ENCODE assay signal across 14 cellular contexts in the genomic region with DNA sequence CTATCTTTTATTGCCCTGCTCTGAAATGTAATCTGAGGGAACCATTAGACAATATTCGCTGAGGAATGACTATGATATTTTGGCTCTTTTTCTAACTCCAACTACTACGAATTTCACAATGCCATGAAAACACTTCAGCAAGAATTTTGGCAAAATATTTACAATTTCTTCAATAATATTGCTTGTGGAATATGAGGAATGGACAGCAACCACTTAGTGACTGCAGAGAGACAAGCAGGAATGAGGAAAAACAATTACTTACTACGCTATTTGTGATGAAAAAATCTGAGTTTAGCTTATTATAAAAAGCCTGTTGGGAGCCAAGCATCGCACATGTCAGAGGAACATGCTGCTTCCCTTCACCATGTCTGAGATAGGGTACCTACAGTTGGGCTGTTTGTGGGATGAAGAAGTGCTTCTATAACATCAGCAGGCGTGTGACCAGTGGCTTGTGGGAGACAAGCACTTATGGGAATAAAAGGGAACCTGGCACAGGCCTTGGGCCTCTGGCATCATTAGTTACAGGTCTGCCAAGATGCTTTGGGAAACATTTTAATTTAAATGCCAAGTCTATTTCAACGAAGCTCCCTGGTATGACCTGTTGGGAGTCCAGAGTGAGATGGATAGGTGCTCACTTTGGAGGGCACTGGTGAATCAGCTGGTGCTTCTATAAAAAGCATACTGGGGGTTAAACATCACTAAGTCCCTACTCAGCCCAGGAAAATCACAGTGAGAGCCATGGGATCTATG. TPM values are rescaled to one million over a fixed set of nuclear protein-coding genes. Genes with fewer than 3 reads are reported as not detected.
A peak's percentile ranks its signal among the peaks of the same experiment; 100 is the strongest.
DNase-seq lines count a peak whose midpoint lies in the region; ATAC-seq and TF ChIP-seq lines count a peak whose summit lies in the region.
"Had no signal": no experiment of that assay in that cellular context is flagged by ENCODE, and none has a peak within 500 bp of the region (broad histone marks: within the 10 kb centered on the region; RNA-seq: fewer than 3 reads in every experiment).

No MANE protein-coding gene starts in this region.

- peaks cover 13% of the 10 kb centered on the region for H3K4me1 Mint-ChIP-seq in T-helper 2 cell treated with Interferon-gamma antibody and Interleukin-4, amounts not matched to agents 5 μg/mL and 100 μg/mL, for 36 hours (ENCODE audit: low read depth)
- H3K4me1 Mint-ChIP-seq in activated T-helper 17 cell treated with anti-CD3 and anti-CD28 coated beads, Interleukin-2, amount 50 U/mL, for 72 hours: peaks cover 7% of the 10 kb centered on the region

- H3K36me3 ChIP-seq in right atrium auricular region (no peaks in the 10 kb centered on the region), skeletal muscle tissue (ENCODE audit: control insufficient read depth in 3 of 3, insufficient read depth in 3 of 3, low read length in 3 of 3) (no peaks in the 10 kb centered on the region), SJCRH30 (no peaks in the 10 kb centered on the region)
- H3K36me3 ChIP-seq: WERI-Rb-1 had no signal

- H3K9ac ChIP-seq in skeletal muscle tissue (ENCODE audit: low read depth in 1 of 3, low read length in 3 of 3): peak overlapping the region in 2 of 3 donors; percentile 78 to 90

- H3K4me3 Mint-ChIP-seq in T-helper 2 cell treated with Interferon-gamma antibody and Interleukin-4, amounts not matched to agents 5 μg/mL and 100 μg/mL, for 36 hours: peak overlapping the region; percentile 77
- H3K4me3 Mint-ChIP-seq in activated T-helper 17 cell treated with anti-CD3 and anti-CD28 coated beads, Interleukin-2, amount 50 U/mL, for 72 hours: peak overlapping the region; percentile 72

- no peak for DNase-seq in T-helper 2 cell treated with Interferon-gamma antibody and Interleukin-4, amounts not matched to agents 5 μg/mL and 100 μg/mL, for 36 hours (ENCODE audit: low spot score)
- no peak for DNase-seq in T-helper 2 cell
- DNase-seq in right atrium auricular region (ENCODE audit: low spot score): no peak
- no peak for DNase-seq in SJCRH30
- DNase-seq: mucosa of descending colon, NCI-H1436 treated with DMSO at 0.1 percent for 48 hours, NCI-H510A, PC-3, posterior cingulate gyrus, WERI-Rb-1 had no signal

- no peaks in the 10 kb centered on the region for H3K9me3 Mint-ChIP-seq in T-helper 2 cell treated with Interferon-gamma antibody and Interleukin-4, amounts not matched to agents 5 μg/mL and 100 μg/mL, for 36 hours
- H3K9me3 Mint-ChIP-seq in activated T-helper 17 cell treated with anti-CD3 and anti-CD28 coated beads, Interleukin-2, amount 50 U/mL, for 72 hours: no peaks in the 10 kb centered on the region

- H3K36me3 Mint-ChIP-seq in T-helper 2 cell treated with Interferon-gamma antibody and Interleukin-4, amounts not matched to agents 5 μg/mL and 100 μg/mL, for 36 hours (ENCODE audit: low read depth): peaks cover 6% of the 10 kb centered on the region
- H3K36me3 Mint-ChIP-seq in activated T-helper 17 cell treated with anti-CD3 and anti-CD28 coated beads, Interleukin-2, amount 50 U/mL, for 72 hours (ENCODE audit: low read depth): peaks cover 6% of the 10 kb centered on the region

- peaks cover 25% of the 10 kb centered on the region for H3K27me3 Mint-ChIP-seq in T-helper 2 cell treated with Interferon-gamma antibody and Interleukin-4, amounts not matched to agents 5 μg/mL and 100 μg/mL, for 36 hours (ENCODE audit: low read depth)
- H3K27me3 Mint-ChIP-seq in activated T-helper 17 cell treated with anti-CD3 and anti-CD28 coated beads, Interleukin-2, amount 50 U/mL, for 72 hours: no peaks in the 10 kb centered on the region

- H3K27ac Mint-ChIP-seq in T-helper 2 cell treated with Interferon-gamma antibody and Interleukin-4, amounts not matched to agents 5 μg/mL and 100 μg/mL, for 36 hours: no peak overlapping the region
- H3K27ac Mint-ChIP-seq in activated T-helper 17 cell treated with anti-CD3 and anti-CD28 coated beads, Interleukin-2, amount 50 U/mL, for 72 hours: no peak overlapping the region

- H3K4me1 ChIP-seq in right atrium auricular region (peaks cover 0 to 18% of the 10 kb centered on the region in 2 donors), skeletal muscle tissue (ENCODE audit: control insufficient read depth in 3 of 3, insufficient read depth in 3 of 3, low read length in 3 of 3) (peaks cover 26 to 44% (median 33%) of the 10 kb centered on the region in 3 donors), SJCRH30 (no peaks in the 10 kb centered on the region)

- H3K27me3 ChIP-seq in right atrium auricular region: no peaks in the 10 kb centered on the region
- H3K27me3 ChIP-seq in skeletal muscle tissue (ENCODE audit: control insufficient read depth in 3 of 3, insufficient read depth in 3 of 3, low read length in 3 of 3): no peaks in the 10 kb centered on the region
- no peaks in the 10 kb centered on the region for H3K27me3 ChIP-seq in SJCRH30

- H3K27ac ChIP-seq in right atrium auricular region (peak overlapping the region; percentile 96 to 97), skeletal muscle tissue (ENCODE audit: low read depth, low read length) (peak overlapping the region; percentile 86), SJCRH30 (no peak overlapping the region)
- H3K27ac ChIP-seq: WERI-Rb-1 had no signal

- no peak for ATAC-seq in activated T-helper 17 cell treated with anti-CD3 and anti-CD28 coated beads, Interleukin-2, amount 50 U/mL, for 72 hours (replicated peaks)
- no peak for ATAC-seq in HG02798 (IDR thresholded peaks at IDR 0.05; ENCODE audit: poor library complexity, unreplicated experiment)
- no peak for ATAC-seq in GM21529 (IDR thresholded peaks at IDR 0.05; ENCODE audit: unreplicated experiment)
- ATAC-seq: mucosa of descending colon, PC-3 had no signal

- no peak overlapping the region for H3K4me3 ChIP-seq in right atrium auricular region
- peak overlapping the region in 1 of 3 donors; percentile 19 for H3K4me3 ChIP-seq in skeletal muscle tissue (ENCODE audit: low read length in 3 of 3)
- H3K4me3 ChIP-seq in SJCRH30: no peak overlapping the region
- H3K4me3 ChIP-seq: mucosa of descending colon had no signal

- TF ChIP-seq CTCF in right atrium auricular region (IDR thresholded peaks at IDR 0.05): no peak

- no peaks in the 10 kb centered on the region for H3K9me3 ChIP-seq in right atrium auricular region
- no peaks in the 10 kb centered on the region for H3K9me3 ChIP-seq in skeletal muscle tissue (ENCODE audit: control insufficient read depth in 3 of 3, low read length in 3 of 3)
- H3K9me3 ChIP-seq in SJCRH30 (replicated peaks): no peaks in the 10 kb centered on the region
- H3K9me3 ChIP-seq: mucosa of descending colon had no signal

RNA-seq across cellular contexts. Expression of gene PLCL2, which starts 2.7 kb away (rescaled TPM):
- total RNA-seq in activated T-helper 17 cell treated with anti-CD3 and anti-CD28 coated beads, Interleukin-2, amount 50 U/mL, for 72 hours: 10 to 100 TPM; 15.1 to 16.2 TPM
- total RNA-seq in right atrium auricular region (10 to 100 TPM; 32.4 to 35.2 TPM), skeletal muscle tissue (83.5 TPM)
- 1.4 and 1.6 TPM in 2 replicates for total RNA-seq in SJCRH30 (2014; rRNA removed; shearing (Covaris generic))
